Comparison of ENCODE assay signal across 18 cellular contexts in genomic region chr1:53281180-53281579, GRCh38.
"Had no signal": no experiment of that assay in that cellular context is flagged by ENCODE, and none has a peak within 500 bp of the region (broad histone marks: within the 10 kb centered on the region; RNA-seq: fewer than 3 reads in every experiment).

No MANE protein-coding gene starts in this region.

- H3K27me3 Mint-ChIP-seq: natural killer cell treated with Interleukin-12 subunit alpha and Interleukin-12 subunit beta and Interleukin-15 and Interleukin-18, amount 100 ng/mL, for 72 hours; type B pancreatic cell had no signal

- ATAC-seq: gastroesophageal sphincter; left lung; natural killer cell treated with Interleukin-12 subunit alpha and Interleukin-12 subunit beta and Interleukin-15 and Interleukin-18, amount 100 ng/mL, for 72 hours; psoas muscle; right lobe of liver had no signal

- H3K9me3 Mint-ChIP-seq: natural killer cell treated with Interleukin-12 subunit alpha and Interleukin-12 subunit beta and Interleukin-15 and Interleukin-18, amount 100 ng/mL, for 72 hours; type B pancreatic cell had no signal

- H3K36me3 Mint-ChIP-seq: natural killer cell treated with Interleukin-12 subunit alpha and Interleukin-12 subunit beta and Interleukin-15 and Interleukin-18, amount 100 ng/mL, for 72 hours; type B pancreatic cell had no signal

- FAIRE-seq: astrocyte, endothelial cell of umbilical vein, keratinocyte had no signal

- DNase-seq: activated CD4-positive, alpha-beta T cell treated with anti-CD3 and anti-CD28 coated beads for 1 hour; activated effector memory CD4-positive, alpha-beta T cell treated with anti-CD3 and anti-CD28 coated beads, Interleukin-2, amount 50 U/mL, for 16 hours; activated T-cell treated with anti-CD3 and anti-CD28 coated beads, Interleukin-2, amount 50 U/mL, for 1 hour; effector CD4-positive, alpha-beta T cell; left lung; psoas muscle; right lobe of liver; stimulated activated CD4-positive, alpha-beta T cell treated with anti-CD3 and anti-CD28 coated beads, Interleukin-1b, Interleukin-23, amount 100 ng/mL, for 48 hours; stimulated activated naive CD4-positive, alpha-beta T cell treated with Interleukin-2 at 50 U/mL for 16 hours had no signal

- H3K27ac Mint-ChIP-seq: type B pancreatic cell had no signal

- H3K9me3 ChIP-seq: gastroesophageal sphincter, left lung, psoas muscle, right lobe of liver, spleen, suprapubic skin had no signal

- H3K4me3 ChIP-seq: coronary artery, gastroesophageal sphincter, left lung, psoas muscle, right lobe of liver, spleen, suprapubic skin had no signal

- H3K4me3 Mint-ChIP-seq: natural killer cell treated with Interleukin-12 subunit alpha and Interleukin-12 subunit beta and Interleukin-15 and Interleukin-18, amount 100 ng/mL, for 72 hours; type B pancreatic cell had no signal

- H3K4me1 ChIP-seq: gastroesophageal sphincter, left lung, psoas muscle, right lobe of liver, suprapubic skin had no signal

- H3K27me3 ChIP-seq: left lung, right lobe of liver, spleen had no signal

- H3K36me3 ChIP-seq: gastroesophageal sphincter, right lobe of liver, suprapubic skin had no signal

- H3K27ac ChIP-seq: coronary artery, gastroesophageal sphincter, left lung, psoas muscle, right lobe of liver, spleen, suprapubic skin had no signal
